7 cellular contexts compared by ENCODE assay signal in the genomic region with DNA sequence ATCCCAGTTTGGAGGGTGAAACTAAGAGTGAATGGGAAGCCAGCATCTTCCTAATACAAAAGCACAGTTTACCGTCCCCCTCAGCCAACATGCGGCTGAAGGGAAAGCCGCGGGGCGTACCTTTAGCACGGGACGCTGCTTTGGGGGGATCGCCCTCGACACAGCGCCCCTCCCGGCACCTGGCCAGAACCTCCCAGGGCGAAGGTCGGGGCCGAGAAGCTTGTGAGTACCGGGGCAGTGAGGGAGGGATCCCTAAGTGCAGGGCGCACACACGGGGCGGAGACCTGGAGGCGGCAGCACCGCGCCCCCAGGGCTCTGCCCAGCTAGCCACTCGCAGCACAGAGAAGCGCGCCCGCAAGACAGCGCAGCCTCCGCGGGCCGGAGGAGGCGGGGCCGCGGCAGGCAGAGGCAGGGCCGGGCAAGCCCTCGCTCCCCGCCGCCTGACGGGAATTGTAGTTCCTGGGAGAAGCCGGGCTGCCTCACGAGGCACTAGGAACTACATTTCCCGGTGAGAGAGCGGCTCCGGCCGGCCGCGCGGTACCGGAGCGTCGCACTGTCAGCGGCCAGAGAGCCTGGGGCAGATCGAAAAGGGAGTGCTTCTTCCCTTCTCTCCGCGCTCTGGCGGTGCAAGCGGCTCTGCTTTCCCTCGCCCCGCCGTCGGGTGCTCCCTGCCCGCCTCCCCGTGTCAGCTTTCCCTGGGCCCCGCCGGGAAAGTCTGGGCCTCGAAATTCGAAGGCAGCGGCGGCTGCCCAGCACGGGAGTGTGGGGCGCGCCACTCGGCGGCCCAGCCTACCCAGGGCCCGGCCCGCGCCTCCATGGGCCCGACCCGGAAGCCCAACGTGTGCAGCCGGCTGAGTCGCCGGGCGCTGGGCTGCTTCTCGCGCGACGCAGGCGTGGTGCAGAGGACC.
DNase-seq lines count a peak whose midpoint lies in the region; ATAC-seq, FAIRE-seq and TF ChIP-seq lines count a peak whose summit lies in the region.

A gene with protein sequence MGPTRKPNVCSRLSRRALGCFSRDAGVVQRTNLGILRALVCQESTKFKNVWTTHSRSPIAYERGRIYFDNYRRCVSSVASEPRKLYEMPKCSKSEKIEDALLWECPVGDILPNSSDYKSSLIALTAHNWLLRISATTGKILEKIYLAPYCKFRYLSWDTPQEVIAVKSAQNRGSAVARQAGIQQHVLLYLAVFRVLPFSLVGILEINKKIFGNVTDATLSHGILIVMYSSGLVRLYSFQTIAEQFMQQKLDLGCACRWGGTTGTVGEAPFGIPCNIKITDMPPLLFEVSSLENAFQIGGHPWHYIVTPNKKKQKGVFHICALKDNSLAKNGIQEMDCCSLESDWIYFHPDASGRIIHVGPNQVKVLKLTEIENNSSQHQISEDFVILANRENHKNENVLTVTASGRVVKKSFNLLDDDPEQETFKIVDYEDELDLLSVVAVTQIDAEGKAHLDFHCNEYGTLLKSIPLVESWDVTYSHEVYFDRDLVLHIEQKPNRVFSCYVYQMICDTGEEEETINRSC (plus strand): TSS at position 464 of the 908 bp plus-strand sequence. CDS start 352 bp downstream, at position 816.
A gene with protein sequence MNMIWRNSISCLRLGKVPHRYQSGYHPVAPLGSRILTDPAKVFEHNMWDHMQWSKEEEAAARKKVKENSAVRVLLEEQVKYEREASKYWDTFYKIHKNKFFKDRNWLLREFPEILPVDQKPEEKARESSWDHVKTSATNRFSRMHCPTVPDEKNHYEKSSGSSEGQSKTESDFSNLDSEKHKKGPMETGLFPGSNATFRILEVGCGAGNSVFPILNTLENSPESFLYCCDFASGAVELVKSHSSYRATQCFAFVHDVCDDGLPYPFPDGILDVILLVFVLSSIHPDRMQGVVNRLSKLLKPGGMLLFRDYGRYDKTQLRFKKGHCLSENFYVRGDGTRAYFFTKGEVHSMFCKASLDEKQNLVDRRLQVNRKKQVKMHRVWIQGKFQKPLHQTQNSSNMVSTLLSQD (minus strand): TSS at position 228 of the 908 bp plus-strand sequence. CDS start 41,805 bp downstream, outside the sequence.

- TF ChIP-seq CTCF in retinal pigment epithelial cell (conservative IDR thresholded peaks at IDR 0.05; ENCODE audit: low read depth, low read length), result no peak

- FAIRE-seq in GM18507 (lab: Jason Lieb, UNC), result peak; percentile 98

- H3K4me3 ChIP-seq in retinal pigment epithelial cell (ENCODE audit: low read length), result peak within 1 kb of the TSS; percentile 89

- ATAC-seq in HG02973 (IDR thresholded peaks at IDR 0.05; ENCODE audit: unreplicated experiment), result peak; percentile 86

- DNase-seq in GM18507 (ENCODE audit: extremely low spot score, insufficient read length, low read depth) (peak; percentile 85), NCI-H2029 treated with DMSO at 0.1 percent for 48 hours (lab: John Stamatoyannopoulos, UW) (peak; percentile 80), T-helper 9 cell (peak; percentile 89), astrocyte of the hippocampus (ENCODE audit: low read depth, low spot score) (peak; percentile 99), hippocampal formation (lab: John Stamatoyannopoulos, UW) (peak; percentile 96 to 97), retinal pigment epithelial cell (ENCODE audit: low read depth) (peak; percentile 83)

Comparison
In these comparisons a context has a peak if more than half of its experiments do, and no peak if none do; other contexts are left out.
1. Peak in every context shown above with its lines: DNase-seq, ATAC-seq and H3K4me3 ChIP-seq.